ENCODE assay signal across 8 cellular contexts in the genomic region with DNA sequence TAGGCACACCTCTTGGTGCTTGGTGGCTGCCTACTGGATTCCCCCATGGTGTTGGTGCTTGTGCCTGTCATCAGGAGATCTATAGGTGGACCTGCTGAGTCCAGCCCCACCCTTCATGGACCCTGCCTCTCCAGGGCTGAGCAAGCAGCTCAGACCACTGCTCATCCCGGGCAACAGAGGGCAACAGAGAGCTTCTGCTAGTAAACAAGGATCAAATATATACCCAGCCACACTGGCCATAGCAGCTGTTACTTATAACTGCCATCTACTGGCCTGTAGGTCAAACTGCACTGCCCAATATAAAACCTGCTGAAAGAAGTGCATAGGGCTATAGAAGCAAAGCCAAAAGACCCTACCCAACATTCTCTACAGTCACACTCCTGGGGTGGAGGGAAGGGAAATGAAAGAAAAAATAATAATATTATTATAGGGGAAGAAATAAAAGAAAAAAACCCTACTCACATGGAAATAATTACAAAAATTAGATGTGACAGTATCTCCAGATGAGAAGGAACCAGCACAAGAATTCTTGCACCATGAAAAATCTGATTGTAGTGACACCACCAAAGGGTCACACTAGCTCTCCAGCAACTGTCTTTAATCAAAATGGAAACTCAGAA. TPM values are rescaled to one million over a fixed set of nuclear protein-coding genes. Genes with fewer than 3 reads are reported as not detected.
A peak's percentile ranks its signal among the peaks of the same experiment; 100 is the strongest.
DNase-seq lines count a peak whose midpoint lies in the region; ATAC-seq and TF ChIP-seq lines count a peak whose summit lies in the region.

No MANE protein-coding gene starts in this region.

- H3K27ac ChIP-seq in DOHH2 (ENCODE audit: low read depth, low read length) (no peak overlapping the region), Peyer's patch (no peak overlapping the region)

- ATAC-seq in HG03520 (IDR thresholded peaks at IDR 0.05; ENCODE audit: unreplicated experiment) = peak; percentile 100

- intact Hi-C loops in head of caudate nucleus (cut with DNase I) = no loop called here

- H3F3A ChIP-seq in DOHH2 (ENCODE audit: control insufficient read depth, insufficient read depth) = no peaks in the 10 kb centered on the region

- no peak overlapping the region for H3K4me3 ChIP-seq in DOHH2 (ENCODE audit: low read length)
- H3K4me3 ChIP-seq in Peyer's patch = no peak overlapping the region

- H3K4me2 ChIP-seq in DOHH2 (ENCODE audit: low read length) = no peak overlapping the region

- H3K27me3 ChIP-seq in DOHH2 (ENCODE audit: control insufficient read depth, low read length) (peaks cover 21% of the 10 kb centered on the region), Peyer's patch (no peaks in the 10 kb centered on the region)

- TF ChIP-seq POLR2A in Peyer's patch (IDR thresholded peaks at IDR 0.05) = no peak

- H3K4me1 ChIP-seq in DOHH2 (ENCODE audit: control insufficient read depth, low read length) = no peaks in the 10 kb centered on the region
- H3K4me1 ChIP-seq in Peyer's patch = no peaks in the 10 kb centered on the region

- DNase-seq in GM20000 (ENCODE audit: low spot score) (peak; percentile 72), Peyer's patch (peak in 2 of 3 donors; percentile 60 to 73), kidney glomerular epithelial cell (lab: John Stamatoyannopoulos, UW) (peak; percentile 38), head of caudate nucleus (no peak)
- DNase-seq in activated naive CD4-positive, alpha-beta T cell treated with Interleukin-2 at 50 U/mL for 16 hours = peak; percentile 51
- peak; percentile 51 for DNase-seq in stimulated activated CD8-positive, alpha-beta memory T cell treated with anti-CD3 and anti-CD28 coated beads, Interleukin-4, amount 100 ng/mL, for 48 hours

- no peaks in the 10 kb centered on the region for H4K20me1 ChIP-seq in DOHH2 (ENCODE audit: control insufficient read depth, insufficient read depth, low read depth, low read length)

- H3K79me2 ChIP-seq in DOHH2 (ENCODE audit: control insufficient read depth, low read length) = no peaks in the 10 kb centered on the region

- H3K36me3 ChIP-seq in DOHH2 (ENCODE audit: control insufficient read depth, low read length) (no peaks in the 10 kb centered on the region), Peyer's patch (no peaks in the 10 kb centered on the region)

- H3K9me3 ChIP-seq in DOHH2 (ENCODE audit: control insufficient read depth, insufficient read depth, low read length) (peaks cover 11% of the 10 kb centered on the region), Peyer's patch (peaks cover 0 to 8% (median 3%) of the 10 kb centered on the region in 4 donors)

- peak; percentile 98 for TF ChIP-seq CTCF in DOHH2 (IDR thresholded peaks at IDR 0.05; ENCODE audit: low read depth, low read length, poor library complexity, severe bottlenecking)
- TF ChIP-seq CTCF in GM20000 (IDR thresholded peaks at IDR 0.05; ENCODE audit: extremely low read depth, missing control alignments) = peak; percentile 76
- TF ChIP-seq CTCF in Peyer's patch (IDR thresholded peaks at IDR 0.05) = peak; percentile 57 to 78 (median 68)

- H3K9me2 ChIP-seq in DOHH2 (replicated peaks; ENCODE audit: control insufficient read depth, low read length) = no peaks in the 10 kb centered on the region

RNA-seq across cellular contexts. Expression of a gene that starts 54.9 kb away (rescaled TPM):
- total RNA-seq in Peyer's patch = 10 to 100 TPM; 25.9 to 48.1 (median 30.9) TPM

Comparison
In these comparisons a context has a peak if more than half of its experiments do, and no peak if none do; other contexts are left out.
1. DNase-seq: peak in GM20000 (single experiment), Peyer's patch (2 of 3), activated naive CD4-positive, alpha-beta T cell treated with Interleukin-2 at 50 U/mL for 16 hours (single experiment), kidney glomerular epithelial cell (single experiment) and stimulated activated CD8-positive, alpha-beta memory T cell treated with anti-CD3 and anti-CD28 coated beads, Interleukin-4, amount 100 ng/mL, for 48 hours (single experiment); none in head of caudate nucleus (0 of 42).
2. Peak in every context shown above with its lines, with median percentiles within 50 percentile points of each other: CTCF ChIP-seq.